Comparison of ENCODE assay signal across 9 cellular contexts in genomic region chr3:29649815-29650547, GRCh38.
DNase-seq lines count a peak whose midpoint lies in the region; ATAC-seq, FAIRE-seq and TF ChIP-seq lines count a peak whose summit lies in the region.
"Had no signal": no experiment of that assay in that cellular context is flagged by ENCODE, and none has a peak within 500 bp of the region (broad histone marks: within the 10 kb centered on the region; RNA-seq: fewer than 3 reads in every experiment).

No MANE protein-coding gene starts in this region.

- no peak for FAIRE-seq in kidney (lab: Jason Lieb, UNC)
- FAIRE-seq: A549 had no signal

- H3K4me1 ChIP-seq in kidney (ENCODE audit: control insufficient read depth in 1 of 2, insufficient read depth in 1 of 2, low read depth in 1 of 2, low read length in 2 of 2): no peaks in the 10 kb centered on the region
- H3K4me1 ChIP-seq: A549 had no signal

- no peak overlapping the region for H3K27ac ChIP-seq in kidney (ENCODE audit: low read depth in 2 of 2, low read length in 2 of 2)
- H3K27ac ChIP-seq: A549 had no signal

- H3K4me3 ChIP-seq in astrocyte of the spinal cord (ENCODE audit: low read depth, low read length) (no peak overlapping the region), kidney (ENCODE audit: low read length in 2 of 2) (no peak overlapping the region)
- H3K4me3 ChIP-seq: A549 had no signal

- DNase-seq in NCI-H82 (lab: John Stamatoyannopoulos, UW): peak; percentile 6
- DNase-seq in NCI-H82 treated with DMSO at 0.1 percent for 48 hours (lab: John Stamatoyannopoulos, UW; ENCODE audit: unreplicated experiment): no peak
- DNase-seq in astrocyte of the spinal cord (ENCODE audit: low read depth, low spot score): peak; percentile 72
- DNase-seq in superior temporal gyrus (ENCODE audit: extremely low spot score): peak; percentile 29
- no peak for DNase-seq in kidney
- no peak for DNase-seq in NCI-H748 (lab: John Stamatoyannopoulos, UW; ENCODE audit: unreplicated experiment)
- no peak for DNase-seq in GM19240 (ENCODE audit: insufficient read length, low spot score)

- H3K36me3 ChIP-seq in kidney (ENCODE audit: control insufficient read depth in 1 of 2, insufficient read depth in 2 of 2, low read length in 2 of 2): no peaks in the 10 kb centered on the region

- intact Hi-C loops in kidney (cut with DNase I): no loop called here

- TF ChIP-seq CTCF in astrocyte of the spinal cord (IDR thresholded peaks at IDR 0.05; ENCODE audit: low read depth, low read length) (no peak), kidney (IDR thresholded peaks at IDR 0.05; ENCODE audit: borderline replicate concordance, extremely low read depth, insufficient read depth) (no peak)

- H3K9ac ChIP-seq in kidney (ENCODE audit: low read length in 2 of 2): no peak overlapping the region

- no peaks in the 10 kb centered on the region for H3K9me3 ChIP-seq in kidney (ENCODE audit: control insufficient read depth in 1 of 2, low read length in 2 of 2)
- H3K9me3 ChIP-seq: A549 had no signal

- in situ Hi-C loops in astrocyte of the spinal cord (cut with HindIII; ENCODE audit: low sequenced_read_pairs): no loop called here

- peak; percentile 76 for ATAC-seq in HG03378 (IDR thresholded peaks at IDR 0.05; ENCODE audit: unreplicated experiment)
- ATAC-seq: A549 had no signal

Comparison
In these comparisons a context has a peak if more than half of its experiments do, and no peak if none do; other contexts are left out.
1. DNase-seq: peak in NCI-H82 (single experiment), astrocyte of the spinal cord (single experiment) and superior temporal gyrus (single experiment); none in NCI-H82 treated with DMSO at 0.1 percent for 48 hours (single experiment), kidney (single experiment), NCI-H748 (single experiment) and GM19240 (single experiment).